ENCODE assay signal across 26 cellular contexts in the genomic region with DNA sequence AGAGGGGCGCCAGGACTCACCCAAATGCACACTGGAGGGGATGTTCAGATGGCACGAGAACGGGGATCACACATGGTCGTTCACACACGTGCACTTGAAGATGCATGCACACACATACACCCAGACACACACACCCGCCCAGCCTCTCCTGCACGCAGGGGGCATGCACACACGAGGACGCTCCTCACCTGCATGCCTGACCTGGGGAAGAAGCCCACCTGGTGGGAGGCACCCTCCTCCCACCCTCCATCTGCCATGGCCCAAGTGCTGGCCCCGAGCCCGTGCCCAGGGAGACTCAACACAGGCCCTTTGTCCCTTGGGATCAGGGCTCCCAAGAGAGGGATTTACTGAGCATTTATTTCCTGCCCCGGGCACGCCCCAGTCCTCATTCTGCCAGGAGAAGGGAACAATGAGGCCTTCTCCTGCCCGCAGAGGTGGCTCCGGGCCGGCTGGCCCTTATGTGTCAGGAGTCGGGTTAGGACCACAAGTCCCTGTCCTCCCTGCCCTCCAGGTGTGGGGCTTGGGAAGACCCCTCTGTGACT. TPM values are rescaled to one million over a fixed set of nuclear protein-coding genes. Genes with fewer than 3 reads are reported as not detected.
"Had no signal": no experiment of that assay in that cellular context is flagged by ENCODE, and none has a peak within 500 bp of the region (broad histone marks: within the 10 kb centered on the region; RNA-seq: fewer than 3 reads in every experiment).

No MANE protein-coding gene starts in this region.

- DNase-seq: activated CD4-positive, alpha-beta T cell treated with anti-CD3 and anti-CD28 coated beads, Interleukin-2, amount 10 ng/mL, durations not matched to agents 7 days and 5 days; activated CD4-positive, CD25-positive, alpha-beta regulatory T cell; activated naive CD4-positive, alpha-beta T cell treated with anti-CD3 and anti-CD28 coated beads, Interleukin-2, amount 50 U/mL, for 16 hours; activated T-cell treated with anti-CD3 and anti-CD28 coated beads, Interleukin-2, amount 50 U/mL, for 72 hours; cerebellar nuclear complex; effector CD8-positive, alpha-beta T cell; heart left ventricle; kidney glomerular epithelial cell; left ventricle myocardium inferior; naive thymus-derived CD4-positive, alpha-beta T cell; stimulated activated CD4-positive, alpha-beta T cell treated with anti-CD3 and anti-CD28 coated beads, Interleukin-4, amount 100 ng/mL, for 24 hours; stomach; T-helper 1 cell; T-helper 9 cell had no signal

- H3K27ac ChIP-seq: adrenal gland, esophagus muscularis mucosa, gastroesophageal sphincter, heart left ventricle, left ventricle myocardium inferior, pancreas, right lobe of liver, stomach, thoracic aorta had no signal

- ATAC-seq: activated T-cell treated with anti-CD3 and anti-CD28 coated beads, Interleukin-2, amount 50 U/mL, for 72 hours; gastroesophageal sphincter; heart left ventricle; naive thymus-derived CD4-positive, alpha-beta T cell; pancreas; right lobe of liver; stimulated activated effector memory CD8-positive, alpha-beta T cell treated with anti-CD3 and anti-CD28 coated beads, Interleukin-12 subunit alpha, Interleukin-12 subunit beta, amount 100 ng/mL, for 72 hours had no signal

- H3K4me1 ChIP-seq: adrenal gland, gastroesophageal sphincter, pancreas, right lobe of liver had no signal

- H3K27me3 ChIP-seq: adrenal gland, pancreas, right lobe of liver had no signal

- H3K9me3 ChIP-seq: adrenal gland, esophagus muscularis mucosa, gastroesophageal sphincter, heart left ventricle, left ventricle myocardium inferior, pancreas, right lobe of liver, stomach, thoracic aorta had no signal

- H3K4me3 ChIP-seq: adrenal gland, esophagus muscularis mucosa, gastroesophageal sphincter, heart left ventricle, left ventricle myocardium inferior, pancreas, right lobe of liver, smooth muscle cell, stomach, thoracic aorta had no signal

- H3K36me3 ChIP-seq: adrenal gland, esophagus muscularis mucosa, gastroesophageal sphincter, heart left ventricle, left ventricle myocardium inferior, pancreas, right lobe of liver, stomach, thoracic aorta had no signal

RNA-seq across cellular contexts. Expression of a gene that starts 2.2 kb away (rescaled TPM):
- total RNA-seq: endothelial cell of umbilical vein, esophagus muscularis mucosa, gastroesophageal sphincter, heart left ventricle, left ventricle myocardium inferior, right lobe of liver, smooth muscle cell, urinary bladder had no signal
- polyA plus RNA-seq: heart left ventricle, smooth muscle cell had no signal

RNA-seq across cellular contexts. Expression of a gene that starts 15.3 kb away (rescaled TPM):
- total RNA-seq: endothelial cell of umbilical vein, esophagus muscularis mucosa, smooth muscle cell, thoracic aorta had no signal
- polyA plus RNA-seq: heart left ventricle; naive thymus-derived CD4-positive, alpha-beta T cell; smooth muscle cell had no signal

RNA-seq across cellular contexts. Expression of a gene that starts 16.6 kb away (rescaled TPM):
- total RNA-seq: activated CD4-positive, alpha-beta T cell treated with anti-CD3 and anti-CD28 coated beads, Interleukin-2, amount 10 ng/mL, durations not matched to agents 7 days and 5 days; activated CD8-positive, alpha-beta memory T cell treated with anti-CD3 and anti-CD28 coated beads for 36 hours; adrenal gland; bronchial epithelial cell; endothelial cell of umbilical vein; esophagus muscularis mucosa; gastroesophageal sphincter; heart left ventricle; left ventricle myocardium inferior; naive thymus-derived CD4-positive, alpha-beta T cell; pancreas; right lobe of liver; smooth muscle cell; stomach; thoracic aorta; urinary bladder had no signal
- polyA plus RNA-seq: adrenal gland; endothelial cell of umbilical vein; heart left ventricle; naive thymus-derived CD4-positive, alpha-beta T cell; pancreas; smooth muscle cell; stomach; urinary bladder had no signal

RNA-seq across cellular contexts. Expression of a gene that starts 27.5 kb away (rescaled TPM):
- total RNA-seq: activated CD4-positive, alpha-beta T cell treated with anti-CD3 and anti-CD28 coated beads, Interleukin-2, amount 10 ng/mL, durations not matched to agents 7 days and 5 days; adrenal gland; bronchial epithelial cell; endothelial cell of umbilical vein; esophagus muscularis mucosa; gastroesophageal sphincter; heart left ventricle; left ventricle myocardium inferior; pancreas; right lobe of liver; smooth muscle cell; stomach; thoracic aorta; urinary bladder had no signal
- polyA plus RNA-seq: adrenal gland; endothelial cell of umbilical vein; heart left ventricle; naive thymus-derived CD4-positive, alpha-beta T cell; smooth muscle cell; stomach; urinary bladder had no signal
